ENCODE assay signal across 1 cellular context in genomic region chr5:16507716-16508115, GRCh38.
TF ChIP-seq lines count a peak whose summit lies in the region.

No MANE protein-coding gene starts in this region.

TF ChIP-seq in SK-N-SH treated with all-trans-retinoic acid at 6 μM for 48 hours, 23 proteins besides CTCF, POLR2A, EP300 and RAD21:
- TF ChIP-seq CREB5 (CRISPR knock-in tag; IDR thresholded peaks at IDR 0.05; ENCODE audit: low read depth), result no peak
- TF ChIP-seq PATZ1 (CRISPR knock-in tag; IDR thresholded peaks at IDR 0.05; ENCODE audit: borderline replicate concordance), result no peak
- TF ChIP-seq TOX (CRISPR knock-in tag; IDR thresholded peaks at IDR 0.05; ENCODE audit: borderline replicate concordance), result no peak
- TF ChIP-seq BACH2 (CRISPR knock-in tag; IDR thresholded peaks at IDR 0.05; ENCODE audit: borderline replicate concordance), result no peak
- no peak for TF ChIP-seq POU6F1 (CRISPR knock-in tag; IDR thresholded peaks at IDR 0.05; ENCODE audit: borderline replicate concordance, low read depth)
- no peak for TF ChIP-seq TCF4 (CRISPR knock-in tag; IDR thresholded peaks at IDR 0.05; ENCODE audit: borderline replicate concordance)
- TF ChIP-seq CSRNP3 (CRISPR knock-in tag; IDR thresholded peaks at IDR 0.05), result no peak
- TF ChIP-seq TSHZ2 (CRISPR knock-in tag; IDR thresholded peaks at IDR 0.05), result no peak
- no peak for TF ChIP-seq ZC3H10 (CRISPR knock-in tag; IDR thresholded peaks at IDR 0.05)
- TF ChIP-seq SNAI2 (CRISPR knock-in tag; IDR thresholded peaks at IDR 0.05), result no peak
- no peak for TF ChIP-seq PPARA (CRISPR knock-in tag; IDR thresholded peaks at IDR 0.05; ENCODE audit: borderline replicate concordance)
- no peak for TF ChIP-seq ZNF8 (CRISPR knock-in tag; IDR thresholded peaks at IDR 0.05)
